ENCODE assay signal across 27 cellular contexts in genomic region chr5:2913306-2913705, GRCh38.
DNase-seq lines count a peak whose midpoint lies in the region; ATAC-seq, FAIRE-seq and TF ChIP-seq lines count a peak whose summit lies in the region.
"Had no signal": no experiment of that assay in that cellular context is flagged by ENCODE, and none has a peak within 500 bp of the region (broad histone marks: within the 10 kb centered on the region; RNA-seq: fewer than 3 reads in every experiment).

No MANE protein-coding gene starts in this region.

- H3K27ac ChIP-seq in esophagus muscularis mucosa (replicated peaks in 1 of 4) (no peak overlapping the region), dorsolateral prefrontal cortex (no peak overlapping the region)
- H3K27ac ChIP-seq: C4-2B, SJCRH30 had no signal

- H3K27me3 ChIP-seq in esophagus muscularis mucosa (peaks cover 0 to 6% (median 0%) of the 10 kb centered on the region in 4 donors), dorsolateral prefrontal cortex (peaks cover 0 to 31% (median 0%) of the 10 kb centered on the region in 45 donors)
- H3K27me3 ChIP-seq: SJCRH30 had no signal

- H3K4me1 Mint-ChIP-seq in nephron progenitor cell = peaks cover 4% of the 10 kb centered on the region
- H3K4me1 Mint-ChIP-seq: B cell had no signal

- peak; percentile 82 for FAIRE-seq in HTR-8/SVneo (lab: Jason Lieb, UNC)
- FAIRE-seq: GM12891, H54 had no signal

- no peak for ATAC-seq in GM21825 (IDR thresholded peaks at IDR 0.05; ENCODE audit: unreplicated experiment)
- ATAC-seq: CD8-positive, alpha-beta T cell; PC-3; SK-N-SH treated with all-trans-retinoic acid at 6 μM for 48 hours had no signal

- H3K36me3 Mint-ChIP-seq in nephron progenitor cell (ENCODE audit: low read depth) = no peaks in the 10 kb centered on the region
- H3K36me3 Mint-ChIP-seq: CD8-positive, alpha-beta T cell had no signal

- H3K4me3 ChIP-seq in esophagus muscularis mucosa (no peak overlapping the region), dorsolateral prefrontal cortex (no peak overlapping the region)
- H3K4me3 ChIP-seq: SJCRH30 had no signal

- no peaks in the 10 kb centered on the region for H3K36me3 ChIP-seq in esophagus muscularis mucosa
- H3K36me3 ChIP-seq: SJCRH30 had no signal

- TF ChIP-seq POLR2A in esophagus muscularis mucosa (IDR thresholded peaks at IDR 0.05; ENCODE audit: low read depth) = no peak

- no peaks in the 10 kb centered on the region for H3K9me3 ChIP-seq in esophagus muscularis mucosa
- H3K9me3 ChIP-seq: SJCRH30 had no signal

- no peak for TF ChIP-seq CTCF in esophagus muscularis mucosa (IDR thresholded peaks at IDR 0.05)
- TF ChIP-seq CTCF in nephron progenitor cell (IDR thresholded peaks at IDR 0.05) = no peak
- TF ChIP-seq CTCF in dorsolateral prefrontal cortex (IDR thresholded peaks at IDR 0.05 in 54 of 56, conservative IDR thresholded peaks at IDR 0.05 in 2 of 56; ENCODE audit: low read depth in 1 of 56, partially characterized antibody in 56 of 56) = no peak

- no peak overlapping the region for H3K4me3 Mint-ChIP-seq in nephron progenitor cell
- H3K4me3 Mint-ChIP-seq: B cell; CD8-positive, alpha-beta T cell had no signal

- no peaks in the 10 kb centered on the region for H3K4me1 ChIP-seq in esophagus muscularis mucosa
- H3K4me1 ChIP-seq: Caco-2, SJCRH30 had no signal

- DNase-seq in HTR-8/SVneo (ENCODE audit: insufficient read length, low spot score) (no peak), esophagus muscularis mucosa (ENCODE audit: extremely low spot score) (peak; percentile 45), nephron progenitor cell (no peak), ureter (ENCODE audit: low spot score) (peak; percentile 31), dorsolateral prefrontal cortex (no peak), NCI-H1417 treated with DMSO at 0.1 percent for 48 hours (lab: John Stamatoyannopoulos, UW) (no peak)
- DNase-seq: Caco-2; CD8-positive, alpha-beta T cell; DMS79 treated with DMSO at 0.1 percent for 48 hours; GF-D8; KBM-7; MV-4-11; NCI-H1105; NCI-H146; NCI-H1930; NCI-H446 treated with DMSO at 0.1 percent for 48 hours; NCI-H526; NCI-H82; NK-92 treated with Interleukin-12 subunit alpha and Interleukin-12 subunit beta, amount 100 ng/mL, for 24 hours; PC-3; SJCRH30 had no signal

- peaks cover 63% of the 10 kb centered on the region for H3K27me3 Mint-ChIP-seq in nephron progenitor cell (ENCODE audit: low read depth, poor library complexity)
- H3K27me3 Mint-ChIP-seq: B cell had no signal

- TF ChIP-seq EP300 in esophagus muscularis mucosa (IDR thresholded peaks at IDR 0.05) = no peak

- WGBS in esophagus muscularis mucosa = 79% methylated on average over 8 of the region's 8 CpGs

- peak overlapping the region; percentile 2 for H3K27ac Mint-ChIP-seq in nephron progenitor cell
- H3K27ac Mint-ChIP-seq: B cell; CD8-positive, alpha-beta T cell had no signal

- peaks cover 8% of the 10 kb centered on the region for H3K9me3 Mint-ChIP-seq in nephron progenitor cell
- H3K9me3 Mint-ChIP-seq: CD8-positive, alpha-beta T cell had no signal

- intact Hi-C loops in esophagus muscularis mucosa (cut with DNase I) (no loop called here), dorsolateral prefrontal cortex (cut with DNase I) (no loop called here)

Comparison
In these comparisons a context has a peak if more than half of its experiments do, and no peak if none do; other contexts are left out.
1. DNase-seq: peak in esophagus muscularis mucosa (single experiment) and ureter (single experiment); none in HTR-8/SVneo (single experiment), nephron progenitor cell (single experiment), dorsolateral prefrontal cortex (0 of 10) and NCI-H1417 treated with DMSO at 0.1 percent for 48 hours (single experiment).